Comparison of ENCODE assay signal across 16 cellular contexts in genomic region chr16:72743011-72743761, GRCh38.
DNase-seq lines count a peak whose midpoint lies in the region; ATAC-seq and TF ChIP-seq lines count a peak whose summit lies in the region.
"Had no signal": no experiment of that assay in that cellular context is flagged by ENCODE, and none has a peak within 500 bp of the region (broad histone marks: within the 10 kb centered on the region; RNA-seq: fewer than 3 reads in every experiment).

No MANE protein-coding gene starts in this region.

- no peaks in the 10 kb centered on the region for H3K27me3 ChIP-seq in uterus
- H3K27me3 ChIP-seq: upper lobe of right lung had no signal

- DNase-seq in M059J (ENCODE audit: low read depth) (peak; percentile 61), HuH-7.5 (ENCODE audit: low spot score) (no peak), uterus (no peak)
- DNase-seq in activated effector memory CD4-positive, alpha-beta T cell treated with anti-CD3 and anti-CD28 coated beads, Interleukin-2, amount 50 U/mL, for 16 hours: no peak
- DNase-seq in activated CD4-positive, alpha-beta T cell treated with anti-CD3 and anti-CD28 coated beads for 1 hour: no peak
- DNase-seq: activated CD8-positive, alpha-beta T cell treated with anti-CD3 and anti-CD28 coated beads for 36 hours; activated naive CD8-positive, alpha-beta T cell treated with anti-CD3 and anti-CD28 coated beads, Interleukin-2, amount 10 ng/mL, durations not matched to agents 7 days and 5 days; AML-193; NCI-H1930; OCI-M1; upper lobe of right lung had no signal

- ATAC-seq in GM18508 (IDR thresholded peaks at IDR 0.05; ENCODE audit: insufficient read depth, unreplicated experiment) (peak; percentile 67), GM21423 (IDR thresholded peaks at IDR 0.05; ENCODE audit: unreplicated experiment) (peak; percentile 77), HG02970 (IDR thresholded peaks at IDR 0.05; ENCODE audit: low FRiP score, unreplicated experiment) (peak; percentile 63)
- ATAC-seq: activated CD8-positive, alpha-beta T cell treated with anti-CD3 and anti-CD28 coated beads for 36 hours; HepG2; upper lobe of right lung had no signal

- no peaks in the 10 kb centered on the region for H3K9me3 ChIP-seq in uterus
- H3K9me3 ChIP-seq: upper lobe of right lung had no signal

- no peak overlapping the region for H3K27ac ChIP-seq in uterus
- H3K27ac ChIP-seq: skin epidermis, upper lobe of right lung had no signal

- no peaks in the 10 kb centered on the region for H3K4me1 ChIP-seq in uterus
- H3K4me1 ChIP-seq: upper lobe of right lung had no signal

- no peak overlapping the region for H3K4me3 ChIP-seq in uterus
- H3K4me3 ChIP-seq: skin epidermis, upper lobe of right lung had no signal

- no peak for TF ChIP-seq POLR2A in uterus (IDR thresholded peaks at IDR 0.05)

- intact Hi-C loops in uterus (cut with DNase I; ENCODE audit: low total_unique reads): no loop called here

- no peaks in the 10 kb centered on the region for H3K36me3 ChIP-seq in uterus
- H3K36me3 ChIP-seq: upper lobe of right lung had no signal

- no peak for TF ChIP-seq CTCF in uterus (IDR thresholded peaks at IDR 0.05)
